In genomic region chr16:19138601-19139000, GRCh38 we compare ENCODE assay signal across 9 cellular contexts. TPM values are rescaled to one million over a fixed set of nuclear protein-coding genes. Genes with fewer than 3 reads are reported as not detected.
DNase-seq lines count a peak whose midpoint lies in the region; ATAC-seq and TF ChIP-seq lines count a peak whose summit lies in the region.
"Had no signal": no experiment of that assay in that cellular context is flagged by ENCODE, and none has a peak within 500 bp of the region (broad histone marks: within the 10 kb centered on the region; RNA-seq: fewer than 3 reads in every experiment).

No MANE protein-coding gene starts in this region.

- WGBS in trophoblast cell (ENCODE audit: extremely low coverage, insufficient coverage, insufficient read length) = no CpG with 5 or more reads among the region's 4 CpGs

- no peaks in the 10 kb centered on the region for H3K9me3 Mint-ChIP-seq in immature natural killer cell
- no peaks in the 10 kb centered on the region for H3K9me3 Mint-ChIP-seq in activated CD8-positive, alpha-beta T cell treated with anti-CD3 and anti-CD28 coated beads for 36 hours

- intact Hi-C loops in activated CD8-positive, alpha-beta T cell treated with anti-CD3 and anti-CD28 coated beads for 36 hours (cut with micrococcal nuclease) = no loop called here

- H4K91ac ChIP-seq in trophoblast cell (ENCODE audit: low read depth, low read length) = no peak overlapping the region

- no peak overlapping the region for H3K14ac ChIP-seq in trophoblast cell (ENCODE audit: low read length)

- H3K23ac ChIP-seq in trophoblast cell (ENCODE audit: low read length) = no peak overlapping the region

- H3K27ac ChIP-seq in fibroblast of lung (ENCODE audit: insufficient read depth, low read length) (no peak overlapping the region), trophoblast cell (ENCODE audit: low read depth, low read length) (no peak overlapping the region)

- H3K36me3 ChIP-seq in fibroblast of lung (ENCODE audit: control insufficient read depth, insufficient read depth, low read length) = no peaks in the 10 kb centered on the region
- H3K36me3 ChIP-seq in trophoblast cell (ENCODE audit: control insufficient read depth in 1 of 2, insufficient read depth in 2 of 2, low read length in 2 of 2) = no peaks in the 10 kb centered on the region

- H3K36me3 Mint-ChIP-seq in immature natural killer cell = no peaks in the 10 kb centered on the region
- no peaks in the 10 kb centered on the region for H3K36me3 Mint-ChIP-seq in activated CD8-positive, alpha-beta T cell treated with anti-CD3 and anti-CD28 coated beads for 36 hours (ENCODE audit: low read depth)

- no peak overlapping the region for H4K12ac ChIP-seq in trophoblast cell (ENCODE audit: low read depth, low read length)

- no peak overlapping the region for H2AK5ac ChIP-seq in trophoblast cell (ENCODE audit: low read length)

- H3K27ac Mint-ChIP-seq in immature natural killer cell = no peak overlapping the region
- no peak overlapping the region for H3K27ac Mint-ChIP-seq in activated CD8-positive, alpha-beta T cell treated with anti-CD3 and anti-CD28 coated beads for 36 hours

- H3K4me3 ChIP-seq in fibroblast of lung (replicated peaks in 1 of 4; ENCODE audit: control extremely low read depth in 1 of 4, insufficient read depth in 1 of 4, low read depth in 3 of 4, low read length in 4 of 4) = no peak overlapping the region
- no peak overlapping the region for H3K4me3 ChIP-seq in trophoblast cell (ENCODE audit: low read depth, low read length)

- no peak overlapping the region for H2BK12ac ChIP-seq in trophoblast cell (ENCODE audit: low read length)

- POLR2A ChIA-PET in activated CD8-positive, alpha-beta T cell treated with anti-CD3 and anti-CD28 coated beads for 36 hours (lab: Charles Lee) = no interaction called here

- no peaks in the 10 kb centered on the region for H4K20me1 ChIP-seq in fibroblast of lung (ENCODE audit: control insufficient read depth, extremely low read depth, insufficient read depth, low read length)

- no peaks in the 10 kb centered on the region for H3K79me1 ChIP-seq in trophoblast cell (ENCODE audit: low read length)

- H3K4me2 ChIP-seq in fibroblast of lung (ENCODE audit: extremely low read depth, insufficient read depth, low read length) = no peak overlapping the region
- no peak overlapping the region for H3K4me2 ChIP-seq in trophoblast cell (ENCODE audit: low read length)

- H3K4me1 Mint-ChIP-seq in immature natural killer cell = no peaks in the 10 kb centered on the region
- H3K4me1 Mint-ChIP-seq in activated CD8-positive, alpha-beta T cell treated with anti-CD3 and anti-CD28 coated beads for 36 hours (ENCODE audit: low read depth) = no peaks in the 10 kb centered on the region

- no peak overlapping the region for H4K8ac ChIP-seq in trophoblast cell (ENCODE audit: low read depth, low read length)

- DNase-seq in EH (ENCODE audit: low read depth) (peak; percentile 93), NCI-H748 treated with DMSO at 0.1 percent for 48 hours (lab: John Stamatoyannopoulos, UW) (peak; percentile 38), fibroblast of lung (ENCODE audit: low read depth in 2 of 2) (peak; percentile 38 to 95), trophoblast cell (peak; percentile 34 to 47), NCI-H1694 (lab: John Stamatoyannopoulos, UW) (no peak), immature natural killer cell (no peak)
- DNase-seq in NK-92 treated with Interleukin-12 subunit alpha and Interleukin-12 subunit beta, amount 100 ng/mL, for 24 hours (lab: John Stamatoyannopoulos, UW) = no peak
- DNase-seq in activated CD8-positive, alpha-beta T cell treated with anti-CD3 and anti-CD28 coated beads for 36 hours = no peak
- DNase-seq: NCI-H1436 treated with DMSO at 0.1 percent for 48 hours had no signal

- H3K4me1 ChIP-seq in fibroblast of lung (ENCODE audit: control insufficient read depth, extremely low read depth, insufficient read depth, low read length) (peaks cover 18% of the 10 kb centered on the region), trophoblast cell (ENCODE audit: control insufficient read depth in 1 of 2, insufficient read depth in 2 of 2, low read length in 2 of 2) (peaks cover 0 to 7% of the 10 kb centered on the region in 2 experiments)

- no peaks in the 10 kb centered on the region for H3K27me3 ChIP-seq in fibroblast of lung (ENCODE audit: control insufficient read depth, insufficient read depth, low read length)
- H3K27me3 ChIP-seq in trophoblast cell (ENCODE audit: insufficient read depth, low read length) = no peaks in the 10 kb centered on the region

- H3K27me3 Mint-ChIP-seq in immature natural killer cell (ENCODE audit: low read depth in 3 of 3) = peaks cover 2 to 6% (median 3%) of the 10 kb centered on the region in 3 donors
- H3K27me3 Mint-ChIP-seq in activated CD8-positive, alpha-beta T cell treated with anti-CD3 and anti-CD28 coated beads for 36 hours = peaks cover 14% of the 10 kb centered on the region

- no peak overlapping the region for H3K18ac ChIP-seq in trophoblast cell (ENCODE audit: low read length)

- H3K9me3 ChIP-seq in fibroblast of lung (ENCODE audit: control insufficient read depth, insufficient read depth, low read depth, low read length) (no peaks in the 10 kb centered on the region), trophoblast cell (ENCODE audit: insufficient read depth, low read depth, low read length) (no peaks in the 10 kb centered on the region)

- H3K79me2 ChIP-seq in fibroblast of lung (ENCODE audit: control insufficient read depth, insufficient read depth, low read length) (no peaks in the 10 kb centered on the region), trophoblast cell (ENCODE audit: control insufficient read depth, insufficient read depth, low read length, poor library complexity) (no peaks in the 10 kb centered on the region)

- CTCF ChIA-PET in activated CD8-positive, alpha-beta T cell treated with anti-CD3 and anti-CD28 coated beads for 36 hours (lab: Charles Lee) = no interaction called here

- no peak overlapping the region for H3K4me3 Mint-ChIP-seq in immature natural killer cell
- H3K4me3 Mint-ChIP-seq in activated CD8-positive, alpha-beta T cell treated with anti-CD3 and anti-CD28 coated beads for 36 hours = no peak overlapping the region

- H3K4ac ChIP-seq in trophoblast cell (ENCODE audit: low read depth, low read length) = no peak overlapping the region

- no peak overlapping the region for H2BK5ac ChIP-seq in trophoblast cell (ENCODE audit: low read depth, low read length, poor library complexity)

- H2AFZ ChIP-seq in fibroblast of lung (ENCODE audit: low read length) = no peak overlapping the region
- H2AFZ ChIP-seq in trophoblast cell (ENCODE audit: insufficient read depth, low read length, poor library complexity) = no peak overlapping the region

- H3K9ac ChIP-seq in fibroblast of lung (ENCODE audit: insufficient read depth, low read length) = no peak overlapping the region
- no peak overlapping the region for H3K9ac ChIP-seq in trophoblast cell (ENCODE audit: low read length)

- H2BK120ac ChIP-seq in trophoblast cell (ENCODE audit: insufficient read depth, low read length, poor library complexity) = no peak overlapping the region

- TF ChIP-seq CTCF in fibroblast of lung (conservative IDR thresholded peaks at IDR 0.05 in 1 of 2, IDR thresholded peaks at IDR 0.05 in 1 of 2; ENCODE audit: low read depth in 1 of 2, low read length in 2 of 2) = no peak
- TF ChIP-seq CTCF in activated CD8-positive, alpha-beta T cell treated with anti-CD3 and anti-CD28 coated beads for 36 hours (IDR thresholded peaks at IDR 0.05) = no peak

- no peak for ATAC-seq in activated CD8-positive, alpha-beta T cell treated with anti-CD3 and anti-CD28 coated beads for 36 hours

RNA-seq across cellular contexts. Expression of gene ITPRIPL2, which starts 24.8 kb away (rescaled TPM):
- total RNA-seq in fibroblast of lung = 41.3 and 42.1 TPM in 2 replicates
- polyA plus RNA-seq in fibroblast of lung = 19.8 and 23.1 TPM in 2 replicates
- 14.1 and 19.1 TPM in 2 replicates for polyA plus RNA-seq in fibroblast of lung (2012)
- 12.9 and 15.8 TPM in 2 replicates for polyA minus RNA-seq in fibroblast of lung (ENCODE audit: low replicate concordance)
- polyA plus RNA-seq in trophoblast cell (2013) = 12.7 and 13.3 TPM in 2 replicates
- under 1 TPM in 2 of 3 donors, not detected in 1; 0.59 to 0.90 TPM for polyA plus RNA-seq in immature natural killer cell
- total RNA-seq in activated CD8-positive, alpha-beta T cell treated with anti-CD3 and anti-CD28 coated beads for 36 hours = 1 to 10 TPM; 1.3 to 1.9 TPM

RNA-seq across cellular contexts. Expression of gene SYT17, which starts 29.4 kb away (rescaled TPM):
- 0.26 and 0.33 TPM in 2 replicates for total RNA-seq in fibroblast of lung
- 0.15 TPM in 1 of 2 replicates, not detected in the other for polyA plus RNA-seq in fibroblast of lung
- polyA plus RNA-seq in fibroblast of lung (2012) = not detected in 2 replicates
- not detected in 2 replicates for polyA minus RNA-seq in fibroblast of lung (ENCODE audit: low replicate concordance)
- 3.4 and 3.9 TPM in 2 replicates for polyA plus RNA-seq in trophoblast cell (2013)
- polyA plus RNA-seq in immature natural killer cell = not detected
- under 1 TPM in 1 of 2 experiments, not detected in 1; 0.59 TPM for total RNA-seq in activated CD8-positive, alpha-beta T cell treated with anti-CD3 and anti-CD28 coated beads for 36 hours

Comparison
In these comparisons a context has a peak if more than half of its experiments do, and no peak if none do; other contexts are left out.
1. DNase-seq: peak in EH (single experiment), NCI-H748 treated with DMSO at 0.1 percent for 48 hours (single experiment), fibroblast of lung (2 of 2) and trophoblast cell (2 of 2); none in NCI-H1694 (single experiment), immature natural killer cell (0 of 3), NK-92 treated with Interleukin-12 subunit alpha and Interleukin-12 subunit beta, amount 100 ng/mL, for 24 hours (single experiment) and activated CD8-positive, alpha-beta T cell treated with anti-CD3 and anti-CD28 coated beads for 36 hours (single experiment).
2. RNA of gene ITPRIPL2, which starts 24.8 kb away (total RNA-seq): 41.3 to 42.1 TPM in fibroblast of lung; 1.3 to 1.9 TPM in activated CD8-positive, alpha-beta T cell treated with anti-CD3 and anti-CD28 coated beads for 36 hours; every median in the first group is over 10 times any median in the second.